8 cellular contexts compared by ENCODE assay signal in genomic region chr19:1568320-1569019, GRCh38. TPM values are rescaled to one million over a fixed set of nuclear protein-coding genes. Genes with fewer than 3 reads are reported as not detected.
A peak's percentile ranks its signal among the peaks of the same experiment; 100 is the strongest.
DNase-seq lines count a peak whose midpoint lies in the region; ATAC-seq and TF ChIP-seq lines count a peak whose summit lies in the region.

Gene MEX3D, minus strand, starts transcription at chr19:1568325. Its CDS starts 267 bp downstream, at chr19:1568058.

- H3K4ac ChIP-seq in mesenchymal stem cell (ENCODE audit: low read depth in 1 of 2, low read length in 2 of 2), result peak within 1 kb of the TSS; percentile 91 to 97

- H3K4me1 ChIP-seq in DND-41 (ENCODE audit: insufficient read depth, low read length) (peaks cover 29% of the 10 kb centered on the region), mesenchymal stem cell (ENCODE audit: control insufficient read depth, insufficient read depth, low read depth, low read length) (peaks cover 22% of the 10 kb centered on the region)

- peaks cover 40% of the 10 kb centered on the region for H3K79me2 ChIP-seq in DND-41 (ENCODE audit: insufficient read depth, low read length)

- peak within 1 kb of the TSS; percentile 18 for H2BK15ac ChIP-seq in mesenchymal stem cell (ENCODE audit: low read depth, poor library complexity, severe bottlenecking)

- peak within 1 kb of the TSS in 1 of 2 experiments; percentile 65; a peak in 3 of 4 replicates for H3K4me3 ChIP-seq in DND-41 (ENCODE audit: low read depth in 1 of 2, low read length in 2 of 2)
- H3K4me3 ChIP-seq in mesenchymal stem cell (ENCODE audit: insufficient read depth in 1 of 2, low read depth in 1 of 2, low read length in 2 of 2), result peak within 1 kb of the TSS; percentile 82 to 93

- peak within 1 kb of the TSS in 1 of 2 experiments; percentile 93 for H3K23ac ChIP-seq in mesenchymal stem cell (ENCODE audit: low read length in 2 of 2)

- peak within 1 kb of the TSS; percentile 97 for H2BK120ac ChIP-seq in mesenchymal stem cell (ENCODE audit: low read depth, low read length)

- H4K8ac ChIP-seq in mesenchymal stem cell (ENCODE audit: low read length), result peak within 1 kb of the TSS; percentile 79

- no peak for TF ChIP-seq CTCF in DND-41 (IDR thresholded peaks at IDR 0.05; ENCODE audit: borderline replicate concordance, extremely low read depth, low read length, poor library complexity, severe bottlenecking)

- H4K91ac ChIP-seq in mesenchymal stem cell (ENCODE audit: low read length), result peak within 1 kb of the TSS; percentile 90

- peak within 1 kb of the TSS; percentile 90 to 98 for H3K18ac ChIP-seq in mesenchymal stem cell (ENCODE audit: low read depth in 1 of 2, low read length in 2 of 2)

- no peaks in the 10 kb centered on the region for H3K9me3 ChIP-seq in DND-41 (ENCODE audit: insufficient read depth, low read length, severe bottlenecking)
- no peaks in the 10 kb centered on the region for H3K9me3 ChIP-seq in mesenchymal stem cell (ENCODE audit: control insufficient read depth, low read length)

- peak within 1 kb of the TSS; percentile 63 for H2AK5ac ChIP-seq in mesenchymal stem cell (ENCODE audit: low read length, severe bottlenecking)

- H3K4me2 ChIP-seq in DND-41 (ENCODE audit: insufficient read depth, low read length) (peak within 1 kb of the TSS; percentile 82), mesenchymal stem cell (ENCODE audit: low read length, poor library complexity, severe bottlenecking) (peak within 1 kb of the TSS; percentile 62)

- H2AFZ ChIP-seq in DND-41 (ENCODE audit: low read depth, low read length) (peak within 1 kb of the TSS; percentile 76), mesenchymal stem cell (ENCODE audit: low read depth, low read length) (peak within 1 kb of the TSS; percentile 29)

- H3K79me1 ChIP-seq in mesenchymal stem cell (replicated peaks; ENCODE audit: low read length, poor library complexity, severe bottlenecking), result peaks cover 7% of the 10 kb centered on the region

- H4K20me1 ChIP-seq in DND-41 (ENCODE audit: insufficient read depth, low read length), result peaks cover 31% of the 10 kb centered on the region

- no peaks in the 10 kb centered on the region for H3K27me3 ChIP-seq in DND-41 (ENCODE audit: insufficient read depth, low read length, poor library complexity)
- H3K27me3 ChIP-seq in mesenchymal stem cell (ENCODE audit: control insufficient read depth in 1 of 2, insufficient read depth in 1 of 2, low read length in 2 of 2), result peaks cover 0 to 8% of the 10 kb centered on the region in 2 experiments

- H2BK12ac ChIP-seq in mesenchymal stem cell (ENCODE audit: low read length in 2 of 2), result peak within 1 kb of the TSS in 1 of 2 experiments; percentile 31

- peak within 1 kb of the TSS; percentile 95 for H2BK5ac ChIP-seq in mesenchymal stem cell (ENCODE audit: low read depth, low read length, poor library complexity, severe bottlenecking)

- H3K27ac ChIP-seq in DND-41 (ENCODE audit: low read length), result peak within 1 kb of the TSS; percentile 57
- peak within 1 kb of the TSS; percentile 69 for H3K27ac ChIP-seq in mesenchymal stem cell (ENCODE audit: low read length, poor library complexity, severe bottlenecking)

- peak within 1 kb of the TSS; percentile 65 for H3K9ac ChIP-seq in DND-41 (ENCODE audit: low read depth, low read length)
- peak within 1 kb of the TSS; percentile 90 for H3K9ac ChIP-seq in mesenchymal stem cell (ENCODE audit: low read length)

- DNase-seq in DND-41 (peak; percentile 78), NCI-H69 (lab: John Stamatoyannopoulos, UW) (peak; percentile 92), mesenchymal stem cell (peak; percentile 58)
- peak; percentile 58 to 67 for DNase-seq in activated CD8-positive, alpha-beta memory T cell treated with anti-CD3 and anti-CD28 coated beads for 4 hours (ENCODE audit: low read depth in 2 of 2)
- DNase-seq in effector CD8-positive, alpha-beta T cell (lab: John Stamatoyannopoulos, UW), result peak; percentile 75
- DNase-seq in stimulated activated CD8-positive, alpha-beta memory T cell treated with anti-CD3 and anti-CD28 coated beads, Interleukin-12 subunit alpha, Interleukin-12 subunit beta, amount 100 ng/mL, for 1 hour (ENCODE audit: low read depth), result peak; percentile 71

- peak within 1 kb of the TSS in 1 of 2 experiments; percentile 98 for H3K14ac ChIP-seq in mesenchymal stem cell (ENCODE audit: low read length in 2 of 2)

- H3K36me3 ChIP-seq in DND-41 (ENCODE audit: insufficient read depth, low read length) (0 out of 2 replicates have a peak, but pooled peaks cover 7% of the 10 kb centered on the region), mesenchymal stem cell (ENCODE audit: control insufficient read depth in 1 of 2, insufficient read depth in 2 of 2, low read depth in 1 of 2, low read length in 2 of 2) (peaks cover 0 to 22% of the 10 kb centered on the region in 2 experiments)

- ATAC-seq in DND-41 (ENCODE audit: insufficient read depth, low read depth), result peak; percentile 87
- peak; percentile 66 for ATAC-seq in HG02642 (IDR thresholded peaks at IDR 0.05; ENCODE audit: poor library complexity, unreplicated experiment)
- ATAC-seq in GM19452 (IDR thresholded peaks at IDR 0.05; ENCODE audit: unreplicated experiment), result no peak

- WGBS in mesenchymal stem cell, result 16% methylated on average over 49 of the region's 63 CpGs

RNA-seq across cellular contexts. Expression of gene MEX3D, which starts in this region (rescaled TPM):
- polyA plus RNA-seq in mesenchymal stem cell (2013, experiment 1 of 2), result 26.4 TPM
- 26.2 TPM for polyA plus RNA-seq in mesenchymal stem cell (2013, experiment 2 of 2)
